In genomic region chr1:245217853-245218608, GRCh38 we compare ENCODE assay signal across 2 cellular contexts.
TF ChIP-seq lines count a peak whose summit lies in the region.

No MANE protein-coding gene starts in this region.

TF ChIP-seq in IMR-90, 13 proteins besides CTCF, POLR2A, EP300 and RAD21 (continued from another document):
- TF ChIP-seq MXI1 (IDR thresholded peaks at IDR 0.05; ENCODE audit: borderline replicate concordance, low read depth, low read length): no peak
- TF ChIP-seq USF2 (IDR thresholded peaks at IDR 0.05; ENCODE audit: low read depth, low read length): no peak
- no peak for TF ChIP-seq MAFK (IDR thresholded peaks at IDR 0.05; ENCODE audit: low read depth, low read length)
- no peak for TF ChIP-seq NFE2L2 (IDR thresholded peaks at IDR 0.05; ENCODE audit: low read depth, low read length)
- no peak for TF ChIP-seq BHLHE40 (IDR thresholded peaks at IDR 0.05; ENCODE audit: low read depth, low read length)
- TF ChIP-seq RFX5 (IDR thresholded peaks at IDR 0.05; ENCODE audit: low read depth, low read length): no peak
- no peak for TF ChIP-seq ELK1 (IDR thresholded peaks at IDR 0.05; ENCODE audit: borderline replicate concordance, low read depth, low read length)
- no peak for TF ChIP-seq SMC3 (IDR thresholded peaks at IDR 0.05; ENCODE audit: low read depth, low read length)
- TF ChIP-seq RCOR1 (IDR thresholded peaks at IDR 0.05; ENCODE audit: insufficient replicate concordance, low read length): no peak
- TF ChIP-seq FOS (IDR thresholded peaks at IDR 0.05; ENCODE audit: low read depth, low read length): no peak
- no peak for TF ChIP-seq CHD1 (IDR thresholded peaks at IDR 0.05; ENCODE audit: low read depth, low read length)
TF ChIP-seq in IMR-90: peak in this region for 0.

TF ChIP-seq in WTC11, 78 proteins besides CTCF, POLR2A, EP300 and RAD21 (continued from another document):
- TF ChIP-seq, protein P1, sequence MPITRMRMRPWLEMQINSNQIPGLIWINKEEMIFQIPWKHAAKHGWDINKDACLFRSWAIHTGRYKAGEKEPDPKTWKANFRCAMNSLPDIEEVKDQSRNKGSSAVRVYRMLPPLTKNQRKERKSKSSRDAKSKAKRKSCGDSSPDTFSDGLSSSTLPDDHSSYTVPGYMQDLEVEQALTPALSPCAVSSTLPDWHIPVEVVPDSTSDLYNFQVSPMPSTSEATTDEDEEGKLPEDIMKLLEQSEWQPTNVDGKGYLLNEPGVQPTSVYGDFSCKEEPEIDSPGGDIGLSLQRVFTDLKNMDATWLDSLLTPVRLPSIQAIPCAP (CRISPR knock-in tag; IDR thresholded peaks at IDR 0.05): no peak
- TF ChIP-seq SMAD4 (CRISPR knock-in tag; IDR thresholded peaks at IDR 0.05) (no peak), HMGA2 (CRISPR knock-in tag; IDR thresholded peaks at IDR 0.05) (no peak), ZNF423 (CRISPR knock-in tag; IDR thresholded peaks at IDR 0.05) (no peak), ZBTB43 (CRISPR knock-in tag; IDR thresholded peaks at IDR 0.05) (no peak), PREB (CRISPR knock-in tag; IDR thresholded peaks at IDR 0.05; ENCODE audit: borderline replicate concordance) (no peak), ELF4 (CRISPR knock-in tag; IDR thresholded peaks at IDR 0.05; ENCODE audit: low read depth) (no peak)
